ENCODE assay signal across 8 cellular contexts in genomic region chr14:52553002-52553670, GRCh38. TPM values are rescaled to one million over a fixed set of nuclear protein-coding genes. Genes with fewer than 3 reads are reported as not detected.
DNase-seq lines count a peak whose midpoint lies in the region; ATAC-seq and TF ChIP-seq lines count a peak whose summit lies in the region.

No MANE protein-coding gene starts in this region.

- H3F3A ChIP-seq in GM23338 (replicated peaks; ENCODE audit: low read depth): no peaks in the 10 kb centered on the region

- no peak for TF ChIP-seq RAD21 in liver (IDR thresholded peaks at IDR 0.05)

- H3K27ac Mint-ChIP-seq in GM23338: no peak overlapping the region; the same call in 1 of the 2 replicates

- ATAC-seq in DND-41 (ENCODE audit: insufficient read depth, low read depth) (peak; percentile 23), GM23338 (peak; percentile 27)

- H3K27ac ChIP-seq in DND-41 (ENCODE audit: low read length) (peak overlapping the region; percentile 28; the same call in 1 of the 2 replicates), GM23338 (ENCODE audit: low read depth) (no peak overlapping the region), VCaP (peak overlapping the region; percentile 98), liver (ENCODE audit: low read depth in 1 of 2, low read length in 2 of 2) (peak overlapping the region; percentile 44 to 74)

- H3K79me2 ChIP-seq in DND-41 (ENCODE audit: insufficient read depth, low read length) (peaks cover 36% of the 10 kb centered on the region), GM23338 (replicated peaks; ENCODE audit: insufficient read depth) (peaks cover 22% of the 10 kb centered on the region)

- H3K4me3 Mint-ChIP-seq in GM23338: peak overlapping the region; percentile 93

- H3K4me1 ChIP-seq in DND-41 (ENCODE audit: insufficient read depth, low read length) (peaks cover 35% of the 10 kb centered on the region), GM23338 (ENCODE audit: insufficient read depth) (peaks cover 21% of the 10 kb centered on the region; the same call in 1 of the 2 replicates), liver (ENCODE audit: control insufficient read depth in 4 of 4, insufficient read depth in 4 of 4, low read length in 3 of 4) (peaks cover 0 to 25% (median 14%) of the 10 kb centered on the region in 4 donors)

- H4K20me1 ChIP-seq in DND-41 (ENCODE audit: insufficient read depth, low read length): no peaks in the 10 kb centered on the region
- H4K20me1 ChIP-seq in GM23338 (replicated peaks; ENCODE audit: insufficient read depth): peaks cover 2% of the 10 kb centered on the region; the same call in 1 of the 2 replicates

- DNase-seq in DND-41 (peak; percentile 51), GM23338 (ENCODE audit: low spot score) (peak; percentile 46), LoVo (ENCODE audit: low spot score) (peak; percentile 26), cerebellar cortex (ENCODE audit: low spot score) (peak; percentile 28), inferior parietal cortex (ENCODE audit: extremely low spot score) (no peak)
- peak; percentile 13 for DNase-seq in stimulated activated CD8-positive, alpha-beta memory T cell treated with anti-CD3 and anti-CD28 coated beads, Interleukin-12 subunit alpha, Interleukin-12 subunit beta, amount 100 ng/mL, for 1 hour (ENCODE audit: low read depth)

- TF ChIP-seq CTCF in DND-41 (IDR thresholded peaks at IDR 0.05; ENCODE audit: borderline replicate concordance, extremely low read depth, low read length, poor library complexity, severe bottlenecking) (no peak), GM23338 (conservative IDR thresholded peaks at IDR 0.05; ENCODE audit: low read depth in 2 of 2) (no peak), VCaP (conservative IDR thresholded peaks at IDR 0.05) (no peak), liver (IDR thresholded peaks at IDR 0.05; ENCODE audit: low read depth, low read length, missing input control) (no peak)

- peak overlapping the region; percentile 91 for H2AFZ ChIP-seq in DND-41 (ENCODE audit: low read depth, low read length)
- peak overlapping the region; percentile 67 for H2AFZ ChIP-seq in GM23338

- H3K27me3 ChIP-seq in DND-41 (ENCODE audit: insufficient read depth, low read length, poor library complexity) (no peaks in the 10 kb centered on the region), GM23338 (ENCODE audit: insufficient read depth) (peaks cover 17% of the 10 kb centered on the region), liver (ENCODE audit: control insufficient read depth in 4 of 4, insufficient read depth in 4 of 4, low read length in 3 of 4) (no peaks in the 10 kb centered on the region)

- H3K4me2 ChIP-seq in DND-41 (ENCODE audit: insufficient read depth, low read length) (peak overlapping the region; percentile 86), GM23338 (peak overlapping the region; percentile 92)

- H3K9ac ChIP-seq in DND-41 (ENCODE audit: low read depth, low read length) (peak overlapping the region; percentile 66), liver (ENCODE audit: low read depth in 1 of 2, low read length in 2 of 2) (peak overlapping the region; percentile 15 to 74)

- no peaks in the 10 kb centered on the region; the same call in 2 of the 3 replicates for H3K36me3 Mint-ChIP-seq in GM23338 (ENCODE audit: low read depth)

- H3K4me3 ChIP-seq in DND-41 (ENCODE audit: low read depth in 1 of 2, low read length in 2 of 2): peak overlapping the region; percentile 71 to 76
- peak overlapping the region; percentile 80 for H3K4me3 ChIP-seq in GM23338
- peak overlapping the region; percentile 67 to 82 (median 76) for H3K4me3 ChIP-seq in liver (ENCODE audit: low read depth in 1 of 3, low read length in 3 of 3)

- H3K36me3 ChIP-seq in DND-41 (ENCODE audit: insufficient read depth, low read length) (no peaks in the 10 kb centered on the region; the same call in 1 of the 2 replicates), GM23338 (ENCODE audit: insufficient read depth) (no peaks in the 10 kb centered on the region), liver (ENCODE audit: control insufficient read depth in 4 of 4, insufficient read depth in 3 of 4, low read depth in 1 of 4, low read length in 3 of 4) (no peaks in the 10 kb centered on the region)

- H3K27me3 Mint-ChIP-seq in GM23338 (ENCODE audit: insufficient read depth, low read depth, poor library complexity): peaks cover 3% of the 10 kb centered on the region

- no peaks in the 10 kb centered on the region for H3K9me3 ChIP-seq in DND-41 (ENCODE audit: insufficient read depth, low read length, severe bottlenecking)
- H3K9me3 ChIP-seq in liver (ENCODE audit: control insufficient read depth in 4 of 4, low read length in 3 of 4): no peaks in the 10 kb centered on the region

- no peaks in the 10 kb centered on the region; the same call in 2 of the 3 replicates for H3K9me3 Mint-ChIP-seq in GM23338

- WGBS in liver: 1% methylated on average over 69 of the region's 69 CpGs

- H3K9me2 ChIP-seq in GM23338 (ENCODE audit: insufficient read depth): no peaks in the 10 kb centered on the region

- peaks cover 13% of the 10 kb centered on the region; the same call in 2 of the 3 replicates for H3K4me1 Mint-ChIP-seq in GM23338

TF ChIP-seq in GM23338, 12 proteins besides CTCF, POLR2A, EP300 and RAD21 (continues in another document):
- TF ChIP-seq JUNB (IDR thresholded peaks at IDR 0.05; ENCODE audit: unreplicated experiment) (no peak), ZNF114 (CRISPR knock-in tag; IDR thresholded peaks at IDR 0.05) (no peak), EZH2phosphoT487 (IDR thresholded peaks at IDR 0.05; ENCODE audit: unreplicated experiment) (no peak), STAT1 (IDR thresholded peaks at IDR 0.05; ENCODE audit: unreplicated experiment) (no peak), REST (IDR thresholded peaks at IDR 0.05; ENCODE audit: unreplicated experiment) (no peak)

TF ChIP-seq in liver, 16 proteins besides CTCF, POLR2A, EP300 and RAD21:
- TF ChIP-seq HNF4G (IDR thresholded peaks at IDR 0.05): no peak
- TF ChIP-seq EGR1 (IDR thresholded peaks at IDR 0.05; ENCODE audit: low read depth in 2 of 2): no peak
- no peak for TF ChIP-seq FOXA1 (IDR thresholded peaks at IDR 0.05)
- no peak for TF ChIP-seq NR2F2 (IDR thresholded peaks at IDR 0.05)
- no peak for TF ChIP-seq YY1 (IDR thresholded peaks at IDR 0.05)
- TF ChIP-seq SP1 (IDR thresholded peaks at IDR 0.05): no peak
- TF ChIP-seq TAF1 (conservative IDR thresholded peaks at IDR 0.05): no peak
- no peak for TF ChIP-seq JUND (IDR thresholded peaks at IDR 0.05)

RNA-seq across cellular contexts. Expression of gene GPR137C, which starts 0.5 kb away (rescaled TPM):
- 3.3 and 5.2 TPM in 2 replicates for total RNA-seq in GM23338 (2014; rRNA removed; shearing (Covaris generic))
- polyA plus RNA-seq in GM23338 (2016; fragmentation: Nextera tagmentation; extraction: Ambion mirVana): 2.2 and 2.4 TPM in 2 replicates
- 1 to 10 TPM in 1 of 2 donors, under 1 TPM in 1; 0.25 to 1.3 TPM for total RNA-seq in liver
- polyA plus RNA-seq in liver: under 1 TPM; 0.14 to 0.42 TPM

RNA-seq across cellular contexts. Expression of gene TXNDC16, which starts 0.8 kb away (rescaled TPM):
- total RNA-seq in GM23338 (2014; rRNA removed; shearing (Covaris generic)): 13.3 and 13.6 TPM in 2 replicates
- polyA plus RNA-seq in GM23338 (2016; fragmentation: Nextera tagmentation; extraction: Ambion mirVana) (14.0 and 14.6 TPM in 2 replicates), liver (1 to 10 TPM; 2.0 to 3.0 TPM)
- 10 to 100 TPM in 1 of 2 donors, 1 to 10 TPM in 1; 5.2 to 16.2 TPM for total RNA-seq in liver
